Comparison of ENCODE assay signal across 8 cellular contexts in the genomic region with DNA sequence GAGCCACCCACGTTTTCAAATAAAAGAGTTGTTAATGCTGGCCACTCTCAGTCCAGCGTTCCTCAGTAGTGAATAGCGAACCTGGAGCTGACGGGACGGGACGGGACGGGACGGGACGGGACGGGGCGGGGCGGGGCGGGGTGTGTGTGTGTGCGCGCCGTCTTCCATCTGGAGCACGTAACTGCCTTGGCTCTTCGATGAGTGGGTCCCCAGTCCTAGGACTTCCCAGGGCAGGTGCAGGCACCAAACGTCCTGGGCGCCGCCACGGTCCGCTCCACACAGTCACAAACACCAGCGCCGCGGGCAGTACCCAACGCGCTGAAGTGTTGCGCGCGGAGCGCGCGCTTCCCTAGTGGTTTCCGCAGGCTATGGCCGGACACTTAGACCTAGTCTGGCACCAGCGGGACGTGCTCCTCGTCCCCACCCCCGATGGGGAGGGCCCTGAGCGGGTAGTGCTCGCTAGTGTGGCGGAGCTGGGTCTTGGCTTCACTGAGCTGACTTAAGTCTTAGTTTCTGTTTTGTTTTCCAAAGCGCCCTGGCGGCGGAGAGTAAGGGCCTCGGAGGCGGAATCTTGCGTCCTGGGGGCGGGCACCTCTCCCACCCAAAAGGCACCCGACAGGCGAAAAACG. TPM values are rescaled to one million over a fixed set of nuclear protein-coding genes. Genes with fewer than 3 reads are reported as not detected.
DNase-seq lines count a peak whose midpoint lies in the region; ATAC-seq, FAIRE-seq and TF ChIP-seq lines count a peak whose summit lies in the region.
"Not testable (repeated sequence)": the region's sequence is repeated elsewhere in the genome, so short reads cannot be mapped to it uniquely, and the experiment has no call there.

No MANE protein-coding gene starts in this region.

- not testable (repeated sequence) for H3K9ac ChIP-seq in DND-41 (ENCODE audit: low read depth, low read length)

- POLR2A ChIA-PET in activated B cell treated with CpG ODN at 0.5 μM for 24 hours (lab: Charles Lee) = not testable (repeated sequence)

- H3K4me2 ChIP-seq in DND-41 (ENCODE audit: insufficient read depth, low read length) = not testable (repeated sequence)

- peaks cover 33% of the 10 kb centered on the region for H3K4me1 Mint-ChIP-seq in activated B cell treated with CpG ODN at 0.5 μM for 24 hours

- no CpG with 5 or more reads among the region's 53 CpGs for WGBS in psoas muscle, 3 donors

- H3K27ac Mint-ChIP-seq in activated B cell treated with CpG ODN at 0.5 μM for 24 hours = not testable (repeated sequence)

- CTCF ChIA-PET in activated B cell treated with CpG ODN at 0.5 μM for 24 hours (lab: Charles Lee) = not testable (repeated sequence)

- TF ChIP-seq CTCF in DND-41 (IDR thresholded peaks at IDR 0.05; ENCODE audit: borderline replicate concordance, extremely low read depth, low read length, poor library complexity, severe bottlenecking); activated B cell treated with CpG ODN at 0.5 μM for 24 hours (IDR thresholded peaks at IDR 0.05); psoas muscle (IDR thresholded peaks at IDR 0.05): not testable (repeated sequence)

- ATAC-seq in DND-41 (ENCODE audit: insufficient read depth, low read depth) (peak; percentile 56), GM21529 (IDR thresholded peaks at IDR 0.05; ENCODE audit: unreplicated experiment) (peak; percentile 36), HG02884 (IDR thresholded peaks at IDR 0.05; ENCODE audit: unreplicated experiment) (peak; percentile 26), HG03342 (IDR thresholded peaks at IDR 0.05; ENCODE audit: unreplicated experiment) (peak; percentile 42), activated B cell treated with CpG ODN at 0.5 μM for 24 hours (ENCODE audit: low read depth) (peak; percentile 61), Right ventricle myocardium superior (ENCODE audit: poor library complexity) (peak; percentile 73), psoas muscle (peak; percentile 70 to 78 (median 74))

- peaks cover 15% of the 10 kb centered on the region; the same call in 1 of the 2 replicates for H4K20me1 ChIP-seq in DND-41 (ENCODE audit: insufficient read depth, low read length)

- DNase-seq in DND-41; GM19239 (ENCODE audit: insufficient read length, low spot score); activated B cell treated with CpG ODN at 0.5 μM for 24 hours; Right ventricle myocardium superior; psoas muscle: not testable (repeated sequence)

- not testable (repeated sequence) for H3K27me3 ChIP-seq in DND-41 (ENCODE audit: insufficient read depth, low read length, poor library complexity); psoas muscle (ENCODE audit: insufficient read depth in 3 of 3, low read length in 2 of 3)

- not testable (repeated sequence) for H3K27me3 Mint-ChIP-seq in activated B cell treated with CpG ODN at 0.5 μM for 24 hours

- peaks cover 29% of the 10 kb centered on the region for H3K4me1 ChIP-seq in DND-41 (ENCODE audit: insufficient read depth, low read length)
- peaks cover 13% of the 10 kb centered on the region for H3K4me1 ChIP-seq in psoas muscle

- H3K79me2 ChIP-seq in DND-41 (ENCODE audit: insufficient read depth, low read length) = peaks cover 35% of the 10 kb centered on the region

- FAIRE-seq in GM19239 (lab: Jason Lieb, UNC) = peak; percentile 86

- H3K4me3 ChIP-seq in DND-41 (ENCODE audit: low read depth in 1 of 2, low read length in 2 of 2); psoas muscle: not testable (repeated sequence)

- H3K36me3 ChIP-seq in DND-41 (ENCODE audit: insufficient read depth, low read length); psoas muscle (ENCODE audit: insufficient read depth in 1 of 2, low read depth in 1 of 2): not testable (repeated sequence)

- not testable (repeated sequence) for H3K9me3 Mint-ChIP-seq in activated B cell treated with CpG ODN at 0.5 μM for 24 hours

- not testable (repeated sequence) for H2AFZ ChIP-seq in DND-41 (ENCODE audit: low read depth, low read length)

- intact Hi-C loops in activated B cell treated with CpG ODN at 0.5 μM for 24 hours (cut with micrococcal nuclease); Right ventricle myocardium superior (cut with DNase I); psoas muscle (cut with DNase I): not testable (repeated sequence)

- H3K36me3 Mint-ChIP-seq in activated B cell treated with CpG ODN at 0.5 μM for 24 hours (ENCODE audit: low read depth) = peaks cover 14% of the 10 kb centered on the region

- not testable (repeated sequence) for H3K27ac ChIP-seq in DND-41 (ENCODE audit: low read length); psoas muscle

- not testable (repeated sequence) for H3K4me3 Mint-ChIP-seq in activated B cell treated with CpG ODN at 0.5 μM for 24 hours

- not testable (repeated sequence) for H3K9me3 ChIP-seq in DND-41 (ENCODE audit: insufficient read depth, low read length, severe bottlenecking); psoas muscle

RNA-seq across cellular contexts. Expression of a gene that starts 47.7 kb away (rescaled TPM):
- 10.2 and 11.6 TPM in 2 replicates for total RNA-seq in activated B cell treated with CpG ODN at 0.5 μM for 24 hours
- total RNA-seq in Right ventricle myocardium superior = 16.9 TPM
- total RNA-seq in psoas muscle = 10 to 100 TPM; 13.9 to 18.1 (median 15.8) TPM
- polyA plus RNA-seq in psoas muscle = 10 to 100 TPM; 24.0 to 45.3 (median 32.1) TPM
